Comparison of ENCODE assay signal across 9 cellular contexts in the genomic region with DNA sequence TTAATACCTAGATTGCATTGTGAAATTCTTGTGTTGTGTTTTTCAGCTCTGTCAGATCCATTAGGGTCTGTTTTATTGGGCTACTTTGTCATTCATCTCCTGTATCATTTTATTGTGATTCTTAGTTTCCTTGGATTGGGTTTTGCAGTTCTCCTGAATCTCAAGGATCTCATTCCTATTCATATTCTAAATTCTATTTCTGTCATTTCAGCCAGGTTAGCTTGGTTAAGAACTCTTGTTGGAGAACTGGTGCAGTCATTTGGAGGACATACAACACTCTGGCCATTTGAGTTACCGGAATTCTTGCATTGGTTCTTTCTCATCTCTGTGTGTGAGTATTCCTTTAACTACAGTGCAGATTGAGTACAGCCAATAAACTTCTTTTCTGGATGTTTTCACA.
"Had no signal": no experiment of that assay in that cellular context is flagged by ENCODE, and none has a peak within 500 bp of the region (broad histone marks: within the 10 kb centered on the region; RNA-seq: fewer than 3 reads in every experiment).

No MANE protein-coding gene starts in this region.

- H3K27ac ChIP-seq: GM23248 had no signal

- H3K9me3 ChIP-seq: HAP-1 had no signal

- H3K4me3 ChIP-seq: GM23248, GM23338, HAP-1 had no signal

- ATAC-seq: GM23338, HCT116 had no signal

- H3K4me1 ChIP-seq: HAP-1 had no signal

- DNase-seq: GM23248, GOT3, H7, H9, HCEC 1CT, HFFc6 had no signal

- H3K36me3 ChIP-seq: HAP-1 had no signal
